ENCODE assay signal across 22 cellular contexts in genomic region chr18:25365242-25365641, GRCh38. TPM values are rescaled to one million over a fixed set of nuclear protein-coding genes. Genes with fewer than 3 reads are reported as not detected.
DNase-seq lines count a peak whose midpoint lies in the region; ATAC-seq and TF ChIP-seq lines count a peak whose summit lies in the region.
"Had no signal": no experiment of that assay in that cellular context is flagged by ENCODE, and none has a peak within 500 bp of the region (broad histone marks: within the 10 kb centered on the region; RNA-seq: fewer than 3 reads in every experiment).

No MANE protein-coding gene starts in this region.

- H3K4me1 Mint-ChIP-seq in nephron progenitor cell: peaks cover 21% of the 10 kb centered on the region
- H3K4me1 Mint-ChIP-seq: CD4-positive, CD25-positive, alpha-beta regulatory T cell; H9 had no signal

- H3K4me1 ChIP-seq in HEK293 (ENCODE audit: control insufficient read depth, insufficient read depth, low read length): no peaks in the 10 kb centered on the region
- no peaks in the 10 kb centered on the region for H3K4me1 ChIP-seq in adrenal gland (replicated peaks in 1 of 2)
- H3K4me1 ChIP-seq: SJCRH30 had no signal

- no peak overlapping the region for H3K4me3 Mint-ChIP-seq in nephron progenitor cell
- H3K4me3 Mint-ChIP-seq: CD4-positive, CD25-positive, alpha-beta regulatory T cell; H9 had no signal

- CTCF ChIA-PET in HEK293 (lab: Yijun Ruan, JAX): interaction anchor here (0.7 kb wide), 1 partner anchor 127 kb away, joined by 3 read pairs; no protein-coding TSS in a partner anchor

- H3K4me3 ChIP-seq in HEK293 (ENCODE audit: low read depth, low read length): no peak overlapping the region
- no peak overlapping the region for H3K4me3 ChIP-seq in adrenal gland
- H3K4me3 ChIP-seq: GM12878, SJCRH30 had no signal

- POLR2A ChIA-PET in HEK293 (lab: Yijun Ruan, JAX): no interaction called here

- H3K9me3 Mint-ChIP-seq in nephron progenitor cell: peaks cover 14% of the 10 kb centered on the region

- DNase-seq in DMS 273 treated with DMSO at 0.1 percent for 48 hours (lab: John Stamatoyannopoulos, UW): peak; percentile 91
- peak; percentile 86 for DNase-seq in NCI-H446 treated with DMSO at 0.1 percent for 48 hours (lab: John Stamatoyannopoulos, UW)
- no peak for DNase-seq in adrenal gland
- no peak for DNase-seq in nephron progenitor cell
- no peak for DNase-seq in OCI-M1 (lab: John Stamatoyannopoulos, UW)
- DNase-seq: CD4-positive, CD25-positive, alpha-beta regulatory T cell; DMS79 treated with DMSO at 0.1 percent for 48 hours; H9; KG1; MV-4-11; NCI-H1105 treated with DMSO at 0.1 percent for 48 hours; NCI-H187; NCI-H2227 treated with DMSO at 0.1 percent for 48 hours; NCI-H526; NK-92 treated with Interleukin-12 subunit alpha and Interleukin-12 subunit beta, amount 100 ng/mL, for 24 hours; SJCRH30 had no signal

- TF ChIP-seq CTCF in HEK293 (tag by site-specific recombination; IDR thresholded peaks at IDR 0.05) (no peak), VCaP (conservative IDR thresholded peaks at IDR 0.05) (no peak), adrenal gland (IDR thresholded peaks at IDR 0.05) (no peak), nephron progenitor cell (IDR thresholded peaks at IDR 0.05) (no peak)

- intact Hi-C loops in adrenal gland (cut with DNase I): no loop called here

- H3K27ac ChIP-seq in HEK293 (ENCODE audit: extremely low read depth, low read depth, low read length) (no peak overlapping the region), VCaP (peak overlapping the region; percentile 69), adrenal gland (no peak overlapping the region)
- H3K27ac ChIP-seq: SJCRH30 had no signal

- no peak for TF ChIP-seq POLR2A in adrenal gland (IDR thresholded peaks at IDR 0.05)

- WGBS in adrenal gland, 4 donors: 54 to 59% (median 58%) methylated on average over 3 of the region's 3 CpGs

- ATAC-seq in HG02588 (IDR thresholded peaks at IDR 0.05; ENCODE audit: unreplicated experiment): no peak
- ATAC-seq: GM12878, Panc1 had no signal

- H3K9me3 ChIP-seq in HEK293 (ENCODE audit: control insufficient read depth, insufficient read depth, low read depth, low read length) (no peaks in the 10 kb centered on the region), adrenal gland (replicated peaks in 1 of 3) (no peaks in the 10 kb centered on the region)
- H3K9me3 ChIP-seq: SJCRH30 had no signal

- no peaks in the 10 kb centered on the region for H3K27me3 ChIP-seq in adrenal gland
- H3K27me3 ChIP-seq: SJCRH30 had no signal

- peaks cover 9% of the 10 kb centered on the region for H3K36me3 Mint-ChIP-seq in nephron progenitor cell (ENCODE audit: low read depth)
- H3K36me3 Mint-ChIP-seq: CD4-positive, CD25-positive, alpha-beta regulatory T cell had no signal

- no peak overlapping the region for H3K27ac Mint-ChIP-seq in nephron progenitor cell
- H3K27ac Mint-ChIP-seq: CD4-positive, CD25-positive, alpha-beta regulatory T cell; H9 had no signal

- peaks cover 4% of the 10 kb centered on the region for H3K27me3 Mint-ChIP-seq in nephron progenitor cell (ENCODE audit: low read depth, poor library complexity)

- H3K36me3 ChIP-seq in HEK293 (ENCODE audit: control insufficient read depth in 2 of 2, insufficient read depth in 1 of 2, low read length in 2 of 2) (no peaks in the 10 kb centered on the region), adrenal gland (replicated peaks in 1 of 2) (no peaks in the 10 kb centered on the region)
- H3K36me3 ChIP-seq: SJCRH30 had no signal

TF ChIP-seq in HEK293, 187 proteins besides CTCF, POLR2A, EP300 and RAD21:
- TF ChIP-seq ZNF449 (tag by site-specific recombination; IDR thresholded peaks at IDR 0.05) (peak; percentile 45; the same call in 1 of the 2 replicates), PRDM10 (tag by site-specific recombination; IDR thresholded peaks at IDR 0.05) (no peak), ZNF561 (tag by site-specific recombination; IDR thresholded peaks at IDR 0.05; ENCODE audit: borderline replicate concordance) (no peak), PRDM4 (tag by site-specific recombination; IDR thresholded peaks at IDR 0.05) (no peak), RBAK (tag by site-specific recombination; IDR thresholded peaks at IDR 0.05) (no peak), ZNF362 (tag by site-specific recombination; IDR thresholded peaks at IDR 0.05) (no peak), ZNF658 (tag by site-specific recombination; IDR thresholded peaks at IDR 0.05) (no peak)

RNA-seq across cellular contexts. Expression of gene ZNF521, which starts 13.3 kb away (rescaled TPM):
- 100 to 1,000 TPM in 1 of 8 donors, 10 to 100 TPM in 7; 22.5 to 270 (median 49.1) TPM for total RNA-seq in adrenal gland
- 10 to 100 TPM in 1 of 3 donors, 1 to 10 TPM in 2; 3.7 to 15.9 (median 6.2) TPM for polyA plus RNA-seq in adrenal gland
- total RNA-seq: T-helper 1 cell treated with Interleukin-12 subunit alpha and Interleukin-12 subunit beta and Interleukin-4 antibody, amounts not matched to agents 30 ng/mL and 1 ng/mL, for 36 hours had no signal
- polyA plus RNA-seq: CD4-positive, CD25-positive, alpha-beta regulatory T cell had no signal

Comparison
In these comparisons a context has a peak if more than half of its experiments do, and no peak if none do; other contexts are left out.
1. DNase-seq: peak in DMS 273 treated with DMSO at 0.1 percent for 48 hours (single experiment) and NCI-H446 treated with DMSO at 0.1 percent for 48 hours (single experiment); none in adrenal gland (0 of 7), nephron progenitor cell (single experiment) and OCI-M1 (single experiment).